Comparison of ENCODE assay signal across 33 cellular contexts in the genomic region with DNA sequence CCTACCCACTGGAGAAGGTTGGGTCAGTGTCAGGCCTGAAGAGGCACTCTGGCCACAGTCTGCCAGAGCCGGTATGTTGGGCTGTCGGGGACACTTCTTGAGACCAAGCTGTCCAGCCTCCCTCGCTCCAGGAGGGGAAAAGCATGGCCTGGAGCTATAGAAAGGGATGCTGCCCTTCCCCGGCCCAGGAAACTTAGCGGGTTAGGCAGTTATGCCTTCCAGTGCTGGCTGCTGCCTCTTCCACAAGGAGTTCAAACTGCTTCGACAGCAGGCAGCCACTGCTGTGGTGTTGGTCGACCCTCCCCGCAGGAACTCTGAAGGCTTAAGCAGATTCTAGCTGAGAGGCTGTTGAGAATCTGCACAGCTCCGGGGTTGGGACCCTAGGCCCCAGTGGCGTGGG.
"Had no signal": no experiment of that assay in that cellular context is flagged by ENCODE, and none has a peak within 500 bp of the region (broad histone marks: within the 10 kb centered on the region; RNA-seq: fewer than 3 reads in every experiment).

No MANE protein-coding gene starts in this region.

- DNase-seq: activated B cell treated with CpG ODN at 0.5 μM for 24 hours; activated CD4-positive, alpha-beta memory T cell treated with anti-CD3 and anti-CD28 coated beads for 36 hours; activated CD4-positive, alpha-beta T cell treated with anti-CD3 and anti-CD28 coated beads for 4 hours; activated CD4-positive, alpha-beta T cell treated with anti-CD3 and anti-CD28 coated beads, Interleukin-2, amount 10 ng/mL, durations not matched to agents 24 days and 14 days; activated CD4-positive, alpha-beta T cell treated with anti-CD3 and anti-CD28 coated beads, Interleukin-2, amount 50 U/mL, for 1 hour; activated CD4-positive, alpha-beta T cell treated with anti-CD3 and anti-CD28 coated beads, Interleukin-2, amount 50 U/mL, for 4 hours; activated CD4-positive, CD25-positive, alpha-beta regulatory T cell treated with anti-CD3 and anti-CD28 coated beads, Interleukin-2, amount 50 U/mL, for 72 hours; activated CD8-positive, alpha-beta memory T cell treated with anti-CD3 and anti-CD28 coated beads, Interleukin-2, amount 50 U/mL, for 4 hours; activated CD8-positive, alpha-beta T cell treated with anti-CD3 and anti-CD28 coated beads for 36 hours; activated gamma-delta T cell treated with Interleukin-2 at 50 U/mL for 16 hours; activated naive CD4-positive, alpha-beta T cell; activated naive CD4-positive, alpha-beta T cell treated with anti-CD3 and anti-CD28 coated beads for 36 hours; activated naive CD4-positive, alpha-beta T cell treated with anti-CD3 and anti-CD28 coated beads, Interleukin-2, amount 50 U/mL, for 16 hours; activated naive CD8-positive, alpha-beta T cell treated with anti-CD3 and anti-CD28 coated beads for 36 hours; activated T-cell treated with anti-CD3 and anti-CD28 coated beads for 4 hours; activated T-cell treated with anti-CD3 and anti-CD28 coated beads, Interleukin-2, amount 50 U/mL, for 1 hour; activated T-cell treated with anti-CD3 and anti-CD28 coated beads, Interleukin-2, amount 50 U/mL, for 4 hours; activated T-cell treated with anti-CD3 and anti-CD28 coated beads, Interleukin-2, amount 50 U/mL, for 72 hours; adrenal gland; amniotic stem cell; body of pancreas; brain microvascular endothelial cell; central memory CD4-positive, alpha-beta T cell; T-helper 1 cell; T-helper 2 cell; T-helper 9 cell had no signal

- H3K27ac Mint-ChIP-seq: activated B cell treated with CpG ODN at 0.5 μM for 24 hours; activated CD4-positive, alpha-beta memory T cell treated with anti-CD3 and anti-CD28 coated beads for 36 hours; activated CD4-positive, alpha-beta T cell treated with anti-CD3 and anti-CD28 coated beads, Interleukin-2, amount 10 ng/mL, durations not matched to agents 24 days and 14 days; activated CD8-positive, alpha-beta T cell treated with anti-CD3 and anti-CD28 coated beads for 36 hours; activated naive CD4-positive, alpha-beta T cell treated with anti-CD3 and anti-CD28 coated beads for 36 hours; activated naive CD4-positive, alpha-beta T cell treated with anti-CD3 and anti-CD28 coated beads, Interleukin-2, amount 50 U/mL, for 72 hours; activated naive CD8-positive, alpha-beta T cell treated with anti-CD3 and anti-CD28 coated beads for 36 hours; activated T-cell treated with anti-CD3 and anti-CD28 coated beads, Interleukin-2, amount 50 U/mL, for 72 hours; activated T-helper 1 cell treated with anti-CD3 and anti-CD28 coated beads, Interleukin-12 subunit alpha, Interleukin-12 subunit beta, Interleukin-2, Interleukin-4 antibody, amounts not matched to agents 30 ng/mL and 10 ng/mL and 1 ng/mL, durations not matched to agents 14 hours and 24 hours and 36 hours; activated T-helper 17 cell treated with anti-CD3 and anti-CD28 coated beads, Interleukin-2, amount 50 U/mL, for 72 hours; T-helper 1 cell treated with Interleukin-12 subunit alpha and Interleukin-12 subunit beta and Interleukin-4 antibody, amounts not matched to agents 30 μg/mL and 1 μg/mL, for 36 hours; T-helper 2 cell treated with Interferon-gamma antibody and Interleukin-4, amounts not matched to agents 5 μg/mL and 100 μg/mL, for 36 hours had no signal

- H3K27ac ChIP-seq: adrenal gland, body of pancreas, brain microvascular endothelial cell, breast epithelium, VCaP had no signal

- H3K4me3 Mint-ChIP-seq: activated B cell treated with CpG ODN at 0.5 μM for 24 hours; activated CD4-positive, alpha-beta memory T cell treated with anti-CD3 and anti-CD28 coated beads for 36 hours; activated CD4-positive, alpha-beta T cell treated with anti-CD3 and anti-CD28 coated beads, Interleukin-2, amount 10 ng/mL, durations not matched to agents 24 days and 14 days; activated CD8-positive, alpha-beta T cell treated with anti-CD3 and anti-CD28 coated beads for 36 hours; activated naive CD4-positive, alpha-beta T cell treated with anti-CD3 and anti-CD28 coated beads for 36 hours; activated naive CD8-positive, alpha-beta T cell treated with anti-CD3 and anti-CD28 coated beads for 36 hours; activated T-cell treated with anti-CD3 and anti-CD28 coated beads, Interleukin-2, amount 50 U/mL, for 4 hours; activated T-cell treated with anti-CD3 and anti-CD28 coated beads, Interleukin-2, amount 50 U/mL, for 72 hours; activated T-helper 1 cell treated with anti-CD3 and anti-CD28 coated beads, Interleukin-12 subunit alpha, Interleukin-12 subunit beta, Interleukin-2, Interleukin-4 antibody, amounts not matched to agents 30 ng/mL and 10 ng/mL and 1 ng/mL, durations not matched to agents 14 hours and 24 hours and 36 hours; activated T-helper 17 cell treated with anti-CD3 and anti-CD28 coated beads, Interleukin-2, amount 50 U/mL, for 72 hours; T-helper 1 cell treated with Interleukin-12 subunit alpha and Interleukin-12 subunit beta and Interleukin-4 antibody, amounts not matched to agents 30 μg/mL and 1 μg/mL, for 36 hours; T-helper 2 cell treated with Interferon-gamma antibody and Interleukin-4, amounts not matched to agents 5 μg/mL and 100 μg/mL, for 36 hours had no signal

- H3K27me3 Mint-ChIP-seq: activated B cell treated with CpG ODN at 0.5 μM for 24 hours; activated CD4-positive, alpha-beta memory T cell treated with anti-CD3 and anti-CD28 coated beads for 36 hours; activated CD4-positive, alpha-beta T cell treated with anti-CD3 and anti-CD28 coated beads, Interleukin-2, amount 10 ng/mL, durations not matched to agents 24 days and 14 days; activated CD8-positive, alpha-beta T cell treated with anti-CD3 and anti-CD28 coated beads for 36 hours; activated naive CD8-positive, alpha-beta T cell treated with anti-CD3 and anti-CD28 coated beads for 36 hours; activated T-helper 17 cell treated with anti-CD3 and anti-CD28 coated beads, Interleukin-2, amount 50 U/mL, for 72 hours had no signal

- H3K36me3 ChIP-seq: adrenal gland, brain microvascular endothelial cell, breast epithelium had no signal

- H3K4me3 ChIP-seq: adrenal gland, body of pancreas, breast epithelium had no signal

- ATAC-seq: activated CD8-positive, alpha-beta T cell treated with anti-CD3 and anti-CD28 coated beads for 36 hours; activated naive CD4-positive, alpha-beta T cell treated with anti-CD3 and anti-CD28 coated beads, Interleukin-2, amount 50 U/mL, for 72 hours; activated T-cell treated with anti-CD3 and anti-CD28 coated beads, Interleukin-2, amount 50 U/mL, for 4 hours; activated T-cell treated with anti-CD3 and anti-CD28 coated beads, Interleukin-2, amount 50 U/mL, for 72 hours; activated T-helper 17 cell treated with anti-CD3 and anti-CD28 coated beads, Interleukin-2, amount 50 U/mL, for 72 hours; body of pancreas had no signal

- H3K9me3 ChIP-seq: adrenal gland, body of pancreas had no signal

- H3K9me3 Mint-ChIP-seq: activated CD4-positive, alpha-beta T cell treated with anti-CD3 and anti-CD28 coated beads, Interleukin-2, amount 10 ng/mL, durations not matched to agents 24 days and 14 days; activated naive CD4-positive, alpha-beta T cell treated with anti-CD3 and anti-CD28 coated beads, Interleukin-2, amount 50 U/mL, for 72 hours; activated T-cell treated with anti-CD3 and anti-CD28 coated beads, Interleukin-2, amount 50 U/mL, for 72 hours; activated T-helper 17 cell treated with anti-CD3 and anti-CD28 coated beads, Interleukin-2, amount 50 U/mL, for 72 hours; T-helper 1 cell treated with Interleukin-12 subunit alpha and Interleukin-12 subunit beta and Interleukin-4 antibody, amounts not matched to agents 30 μg/mL and 1 μg/mL, for 36 hours had no signal

- H3K27me3 ChIP-seq: adrenal gland, body of pancreas, brain microvascular endothelial cell, breast epithelium had no signal

- H3K4me1 ChIP-seq: adrenal gland, body of pancreas, breast epithelium had no signal

- H3K4me1 Mint-ChIP-seq: activated B cell treated with CpG ODN at 0.5 μM for 24 hours; activated CD4-positive, alpha-beta T cell treated with anti-CD3 and anti-CD28 coated beads, Interleukin-2, amount 10 ng/mL, durations not matched to agents 24 days and 14 days; activated naive CD8-positive, alpha-beta T cell treated with anti-CD3 and anti-CD28 coated beads for 36 hours; activated T-helper 17 cell treated with anti-CD3 and anti-CD28 coated beads, Interleukin-2, amount 50 U/mL, for 72 hours had no signal

- H3K36me3 Mint-ChIP-seq: activated CD4-positive, alpha-beta memory T cell treated with anti-CD3 and anti-CD28 coated beads for 36 hours; activated naive CD4-positive, alpha-beta T cell treated with anti-CD3 and anti-CD28 coated beads, Interleukin-2, amount 50 U/mL, for 72 hours; activated naive CD8-positive, alpha-beta T cell treated with anti-CD3 and anti-CD28 coated beads for 36 hours had no signal
